Comparison of ENCODE assay signal across 9 cellular contexts in genomic region chr1:36183309-36183856, GRCh38. TPM values are rescaled to one million over a fixed set of nuclear protein-coding genes. Genes with fewer than 3 reads are reported as not detected.
A peak's percentile ranks its signal among the peaks of the same experiment; 100 is the strongest.
DNase-seq lines count a peak whose midpoint lies in the region; ATAC-seq and TF ChIP-seq lines count a peak whose summit lies in the region.
"Had no signal": no experiment of that assay in that cellular context is flagged by ENCODE, and none has a peak within 500 bp of the region (broad histone marks: within the 10 kb centered on the region; RNA-seq: fewer than 3 reads in every experiment).

No MANE protein-coding gene starts in this region.

- peaks cover 24% of the 10 kb centered on the region for H3K36me3 ChIP-seq in CD4-positive, alpha-beta memory T cell (ENCODE audit: insufficient read depth, low read length)
- peaks cover 24% of the 10 kb centered on the region for H3K36me3 ChIP-seq in HUES48 (ENCODE audit: control insufficient read depth, insufficient read depth, low read length)

- intact Hi-C loops in CD4-positive, alpha-beta memory T cell (cut with micrococcal nuclease) = no loop called here

- no peak overlapping the region for H3K4me3 Mint-ChIP-seq in CD4-positive, alpha-beta memory T cell
- no peak overlapping the region for H3K4me3 Mint-ChIP-seq in chondrocyte (ENCODE audit: unreplicated experiment)
- H3K4me3 Mint-ChIP-seq in naive thymus-derived CD8-positive, alpha-beta T cell = no peak overlapping the region

- no peak overlapping the region for H3K27ac ChIP-seq in CD4-positive, alpha-beta memory T cell (ENCODE audit: low read depth, low read length)
- H3K27ac ChIP-seq in HUES48 (ENCODE audit: low read depth, low read length) = peak overlapping the region; percentile 9
- H3K27ac ChIP-seq: KMS-11 had no signal

- H3K9me3 Mint-ChIP-seq in CD4-positive, alpha-beta memory T cell = peaks cover 0 to 1% (median 0%) of the 10 kb centered on the region in 8 donors
- no peaks in the 10 kb centered on the region for H3K9me3 Mint-ChIP-seq in chondrocyte (ENCODE audit: low read depth)
- H3K9me3 Mint-ChIP-seq in naive thymus-derived CD8-positive, alpha-beta T cell = no peaks in the 10 kb centered on the region

- peaks cover 8 to 11% (median 10%) of the 10 kb centered on the region in 4 donors for H3K4me1 Mint-ChIP-seq in CD4-positive, alpha-beta memory T cell
- peaks cover 24% of the 10 kb centered on the region for H3K4me1 Mint-ChIP-seq in chondrocyte (ENCODE audit: low read depth)
- H3K4me1 Mint-ChIP-seq in naive thymus-derived CD8-positive, alpha-beta T cell = peaks cover 3 to 17% (median 12%) of the 10 kb centered on the region in 4 donors

- DNase-seq in CD4-positive, alpha-beta memory T cell = no peak
- DNase-seq in chondrocyte (ENCODE audit: low spot score) = no peak
- DNase-seq in naive thymus-derived CD8-positive, alpha-beta T cell = no peak
- no peak for DNase-seq in GDM1 (lab: John Stamatoyannopoulos, UW)
- no peak for DNase-seq in activated gamma-delta T cell treated with Interleukin-2 at 50 U/mL for 16 hours
- DNase-seq: amygdala had no signal

- peaks cover 13 to 23% of the 10 kb centered on the region in 2 donors for H3K36me3 Mint-ChIP-seq in CD4-positive, alpha-beta memory T cell
- H3K36me3 Mint-ChIP-seq in chondrocyte (ENCODE audit: low read depth) = peaks cover 19% of the 10 kb centered on the region
- peaks cover 0 to 30% (median 12%) of the 10 kb centered on the region in 3 donors for H3K36me3 Mint-ChIP-seq in naive thymus-derived CD8-positive, alpha-beta T cell

- CTCF ChIA-PET in CD4-positive, alpha-beta memory T cell (lab: Charles Lee; ENCODE audit: partially characterized antibody) = interaction anchor here (0.6 to 11.5 kb wide), 5 partner anchors 9 to 102 kb away, joined by 3 to 348 read pairs (median 6); partner anchors contain the start of genes MAP7D1 and TRAPPC3

- peak overlapping the region in 4 of 7 donors; percentile 53 to 86 (median 74) for H3K27ac Mint-ChIP-seq in CD4-positive, alpha-beta memory T cell
- H3K27ac Mint-ChIP-seq in chondrocyte (ENCODE audit: unreplicated experiment) = peak overlapping the region; percentile 28
- peak overlapping the region; percentile 0 to 90 (median 60) for H3K27ac Mint-ChIP-seq in naive thymus-derived CD8-positive, alpha-beta T cell

- ATAC-seq in naive thymus-derived CD8-positive, alpha-beta T cell = no peak
- no peak for ATAC-seq in HG03108 (IDR thresholded peaks at IDR 0.05; ENCODE audit: unreplicated experiment)

- no peak overlapping the region for H3K4me3 ChIP-seq in CD4-positive, alpha-beta memory T cell (ENCODE audit: low read length in 2 of 2)
- no peak overlapping the region for H3K4me3 ChIP-seq in HUES48 (ENCODE audit: low read depth, low read length)

- no peaks in the 10 kb centered on the region for H3K9me3 ChIP-seq in CD4-positive, alpha-beta memory T cell (ENCODE audit: control insufficient read depth in 1 of 2, low read length in 2 of 2)
- H3K9me3 ChIP-seq in HUES48 (ENCODE audit: control insufficient read depth, insufficient read depth, low read length) = no peaks in the 10 kb centered on the region

- peaks cover 5% of the 10 kb centered on the region for H3K4me1 ChIP-seq in CD4-positive, alpha-beta memory T cell (ENCODE audit: insufficient read depth, low read length)
- H3K4me1 ChIP-seq in HUES48 (ENCODE audit: control insufficient read depth, insufficient read depth, low read length) = peaks cover 6% of the 10 kb centered on the region; the same call in 1 of the 2 replicates

- TF ChIP-seq CTCF in chondrocyte (IDR thresholded peaks at IDR 0.05) = no peak

- POLR2A ChIA-PET in CD4-positive, alpha-beta memory T cell (lab: Charles Lee; ENCODE audit: partially characterized antibody) = interaction anchor here (0.5 to 9.2 kb wide), 7 partner anchors 12 to 41 kb away, joined by 4 to 244 read pairs (median 9); partner anchors contain the start of genes MAP7D1, THRAP3 and TRAPPC3
- POLR2A ChIA-PET in naive thymus-derived CD8-positive, alpha-beta T cell (lab: Charles Lee) = interaction anchor here (0.6 to 9.3 kb wide), 7 partner anchors 10 to 81 kb away, joined by 3 to 227 read pairs (median 4); partner anchors contain the start of genes MAP7D1, THRAP3 and TRAPPC3

- no peaks in the 10 kb centered on the region for H3K27me3 ChIP-seq in CD4-positive, alpha-beta memory T cell (ENCODE audit: insufficient read depth, low read length)
- no peaks in the 10 kb centered on the region for H3K27me3 ChIP-seq in HUES48 (ENCODE audit: control insufficient read depth, insufficient read depth, low read length)

- no peak overlapping the region for H3K9ac ChIP-seq in HUES48 (ENCODE audit: low read depth, low read length)
- H3K9ac ChIP-seq: KMS-11 had no signal

- H3K27me3 Mint-ChIP-seq in CD4-positive, alpha-beta memory T cell = no peaks in the 10 kb centered on the region
- H3K27me3 Mint-ChIP-seq in chondrocyte (ENCODE audit: low read depth) = no peaks in the 10 kb centered on the region
- no peaks in the 10 kb centered on the region for H3K27me3 Mint-ChIP-seq in naive thymus-derived CD8-positive, alpha-beta T cell

RNA-seq across cellular contexts. Expression of gene MAP7D1, which starts 27.4 kb away (rescaled TPM):
- total RNA-seq in CD4-positive, alpha-beta memory T cell = 100 to 1,000 TPM; 221 to 222 TPM
- 10 to 100 TPM in 1 of 2 donors, 1 to 10 TPM in 1; 4.1 to 68.3 TPM for polyA plus RNA-seq in CD4-positive, alpha-beta memory T cell
- total RNA-seq in chondrocyte = 159 to 177 TPM (median 173 TPM) in 3 replicates
- total RNA-seq in naive thymus-derived CD8-positive, alpha-beta T cell = 100 to 1,000 TPM; 266 to 275 TPM
- 10 to 100 TPM; 13.3 to 67.1 (median 20.1) TPM for polyA plus RNA-seq in naive thymus-derived CD8-positive, alpha-beta T cell

RNA-seq across cellular contexts. Expression of gene TRAPPC3, which starts 34.1 kb away (rescaled TPM):
- 10 to 100 TPM; 51.8 to 56.4 TPM for total RNA-seq in CD4-positive, alpha-beta memory T cell
- 100 to 1,000 TPM; 107 to 190 TPM for polyA plus RNA-seq in CD4-positive, alpha-beta memory T cell
- total RNA-seq in chondrocyte = 67.7 to 74.5 TPM (median 69.7 TPM) in 3 replicates
- total RNA-seq in naive thymus-derived CD8-positive, alpha-beta T cell = 10 to 100 TPM; 44.6 to 53.7 TPM
- 100 to 1,000 TPM in 2 of 3 donors, 10 to 100 TPM in 1; 99.9 to 115 (median 110) TPM for polyA plus RNA-seq in naive thymus-derived CD8-positive, alpha-beta T cell

RNA-seq across cellular contexts. Expression of gene THRAP3, which starts 40.9 kb away (rescaled TPM):
- total RNA-seq in CD4-positive, alpha-beta memory T cell = 100 to 1,000 TPM; 127 to 130 TPM
- polyA plus RNA-seq in CD4-positive, alpha-beta memory T cell = 10 to 100 TPM; 58.5 to 98.6 TPM
- total RNA-seq in chondrocyte = 88.7 to 106 TPM (median 106 TPM) in 3 replicates
- 100 to 1,000 TPM; 123 to 131 TPM for total RNA-seq in naive thymus-derived CD8-positive, alpha-beta T cell
- 100 to 1,000 TPM in 1 of 3 donors, 10 to 100 TPM in 2; 87.6 to 106 (median 97.8) TPM for polyA plus RNA-seq in naive thymus-derived CD8-positive, alpha-beta T cell

RNA-seq across cellular contexts. Expression of gene COL8A2, which starts 58.4 kb away (rescaled TPM):
- under 1 TPM; 0.25 to 0.26 TPM for total RNA-seq in CD4-positive, alpha-beta memory T cell
- not detected for polyA plus RNA-seq in CD4-positive, alpha-beta memory T cell
- total RNA-seq in chondrocyte = 10.8 to 18.1 TPM (median 17.4 TPM) in 3 replicates
- total RNA-seq in naive thymus-derived CD8-positive, alpha-beta T cell = under 1 TPM; 0.22 to 0.31 TPM
- under 1 TPM; 0.07 to 0.22 (median 0.15) TPM for polyA plus RNA-seq in naive thymus-derived CD8-positive, alpha-beta T cell
